In genomic region chr4:148397771-148398170, GRCh38 we compare ENCODE assay signal across 19 cellular contexts. TPM values are rescaled to one million over a fixed set of nuclear protein-coding genes. Genes with fewer than 3 reads are reported as not detected.
"Had no signal": no experiment of that assay in that cellular context is flagged by ENCODE, and none has a peak within 500 bp of the region (broad histone marks: within the 10 kb centered on the region; RNA-seq: fewer than 3 reads in every experiment).

No MANE protein-coding gene starts in this region.

- H3K9me3 ChIP-seq: right atrium auricular region, tibial artery had no signal

- H3K27ac ChIP-seq: coronary artery, foreskin keratinocyte, hepatocyte, tibial artery had no signal

- H3K36me3 ChIP-seq: right atrium auricular region, tibial artery had no signal

- ATAC-seq: foreskin keratinocyte; left ventricle myocardium superior; naive thymus-derived CD4-positive, alpha-beta T cell; stimulated activated naive CD8-positive, alpha-beta T cell treated with anti-CD3 and anti-CD28 coated beads, Interleukin-15, Interleukin-2, amounts not matched to agents 100 U/mL and 50 U/mL, for 24 hours had no signal

- H3K4me1 ChIP-seq: foreskin keratinocyte had no signal

- DNase-seq: caudate nucleus; effector CD4-positive, alpha-beta T cell; endodermal cell; erythroblast; foreskin keratinocyte; kidney glomerular epithelial cell; left ventricle myocardium superior; mesenchymal stem cell; midbrain; naive thymus-derived CD4-positive, alpha-beta T cell; stimulated activated CD4-positive, alpha-beta T cell treated with anti-CD3 and anti-CD28 coated beads, Interleukin-2, amount 100 ng/mL, for 48 hours; stimulated activated naive CD8-positive, alpha-beta T cell treated with anti-CD3 and anti-CD28 coated beads, Interleukin-15, Interleukin-2, amounts not matched to agents 100 U/mL and 50 U/mL, for 24 hours; tibial artery had no signal

- H3K27me3 ChIP-seq: foreskin keratinocyte, hepatocyte, right atrium auricular region, tibial artery had no signal

- FAIRE-seq: endothelial cell of umbilical vein had no signal

- H3K4me3 ChIP-seq: coronary artery, hepatocyte, lung, right atrium auricular region, smooth muscle cell, tibial artery had no signal

RNA-seq across cellular contexts. Expression of gene NR3C2, which starts 44.4 kb away (rescaled TPM):
- polyA plus RNA-seq: smooth muscle cell had no signal
